In genomic region chr4:109434793-109435080, GRCh38 we compare ENCODE assay signal across 9 cellular contexts. TPM values are rescaled to one million over a fixed set of nuclear protein-coding genes. Genes with fewer than 3 reads are reported as not detected.
A peak's percentile ranks its signal among the peaks of the same experiment; 100 is the strongest.
DNase-seq lines count a peak whose midpoint lies in the region; ATAC-seq, FAIRE-seq and TF ChIP-seq lines count a peak whose summit lies in the region.
"Had no signal": no experiment of that assay in that cellular context is flagged by ENCODE, and none has a peak within 500 bp of the region (broad histone marks: within the 10 kb centered on the region; RNA-seq: fewer than 3 reads in every experiment).

No MANE protein-coding gene starts in this region.

- peak in 1 of 2 donors; percentile 21 for DNase-seq in cardiac muscle cell (ENCODE audit: low read depth in 1 of 2, low spot score in 1 of 2)
- no peak for DNase-seq in left cardiac atrium
- DNase-seq in K562 (ENCODE audit: extremely low read depth in 1 of 4, low spot score in 3 of 4): no peak
- DNase-seq in lung (ENCODE audit: low spot score): no peak
- no peak for DNase-seq in HuH-7.5 (ENCODE audit: low spot score)

- 2% methylated on average over 6 of the region's 6 CpGs for WGBS in K562 (ENCODE audit: insufficient coverage, low coverage, missing lambda C conversion rate)
- WGBS in lung, 2 donors: 11 to 21% methylated on average over 6 of the region's 6 CpGs
- 6% methylated on average over 6 of the region's 6 CpGs for WGBS in urinary bladder

- peak overlapping the region; percentile 64 to 97; a peak in 3 of 4 replicates for H3K9ac ChIP-seq in K562 (ENCODE audit: insufficient read depth in 1 of 2, low read depth in 2 of 2, low read length in 2 of 2)

- BruUV-seq in K562 (replicated peaks; lab: Mats Ljungman, UMichigan): no TSS peak

- peak overlapping the region; percentile 84 for H3K4me3 ChIP-seq in cardiac muscle cell
- H3K4me3 ChIP-seq in K562: peak overlapping the region; percentile 74
- H3K4me3 ChIP-seq in lung: peak overlapping the region; percentile 87
- H3K4me3 ChIP-seq in urinary bladder (ENCODE audit: low read depth, low read length): peak overlapping the region; percentile 92

- intact Hi-C loops in left cardiac atrium (cut with DNase I) (loop anchor here (5.0 to 10.0 kb wide), 3 partner anchors 110 to 223 kb away; partner anchors contain the start of gene MCUB (in 1 of the 2)), K562 (cut with micrococcal nuclease) (no loop called here)

- no peak for ATAC-seq in left cardiac atrium
- ATAC-seq in K562: peak; percentile 2; the same call in 2 of the 3 replicates
- no peak for ATAC-seq in lung (ENCODE audit: insufficient read depth, low FRiP score)
- no peak for ATAC-seq in GM18517 (IDR thresholded peaks at IDR 0.05; ENCODE audit: unreplicated experiment)
- no peak for ATAC-seq in GM19324 (IDR thresholded peaks at IDR 0.05; ENCODE audit: low FRiP score, unreplicated experiment)

- TF ChIP-seq RAD21 in K562 (CRISPR knock-in tag; conservative IDR thresholded peaks at IDR 0.05 in 1 of 2, IDR thresholded peaks at IDR 0.05 in 1 of 2): no peak

- H3K27me3 ChIP-seq in cardiac muscle cell: no peaks in the 10 kb centered on the region
- no peaks in the 10 kb centered on the region for H3K27me3 ChIP-seq in K562 (ENCODE audit: control insufficient read depth in 2 of 2, insufficient read depth in 2 of 2, low read length in 2 of 2)
- no peaks in the 10 kb centered on the region for H3K27me3 ChIP-seq in lung (ENCODE audit: control insufficient read depth, insufficient read depth)

- H3K27ac ChIP-seq in cardiac muscle cell (peak overlapping the region; percentile 95), K562 (ENCODE audit: extremely low read depth, low read depth, low read length) (peak overlapping the region; percentile 83; the same call in 1 of the 3 replicates), lung (ENCODE audit: low read depth in 1 of 2, low read length in 1 of 2) (peak overlapping the region in 1 of 2 donors; percentile 98), urinary bladder (ENCODE audit: low read depth) (no peak overlapping the region)

- in situ Hi-C loops in K562 (cut with MboI): loop anchor here (10.0 kb wide), 1 partner anchor 400 kb away; no protein-coding TSS in a partner anchor

- CTCF ChIA-PET in K562 (lab: Yijun Ruan, JAX; ENCODE audit: low intra/inter-chr PET ratio): no interaction called here

- peaks cover 15% of the 10 kb centered on the region for H4K20me1 ChIP-seq in K562 (replicated peaks; ENCODE audit: control insufficient read depth, insufficient read depth, low read length)

- H3K9me3 ChIP-seq in cardiac muscle cell (ENCODE audit: low read depth) (no peaks in the 10 kb centered on the region), K562 (replicated peaks; ENCODE audit: control insufficient read depth, insufficient read depth, low read depth, low read length) (no peaks in the 10 kb centered on the region), lung (ENCODE audit: control insufficient read depth in 2 of 2, insufficient read depth in 1 of 2, low read length in 1 of 2) (no peaks in the 10 kb centered on the region)

- no peaks in the 10 kb centered on the region for H3K9me1 ChIP-seq in K562 (ENCODE audit: control insufficient read depth, insufficient read depth, low read length)

- no peak for FAIRE-seq in K562 (lab: Jason Lieb, UNC)
- FAIRE-seq: G401.6 had no signal

- H3K4me1 ChIP-seq in cardiac muscle cell (ENCODE audit: low read depth) (peaks cover 29% of the 10 kb centered on the region), K562 (replicated peaks in 1 of 2; ENCODE audit: control insufficient read depth in 2 of 2, insufficient read depth in 2 of 2, low read length in 2 of 2) (peaks cover 8 to 9% of the 10 kb centered on the region in 2 experiments; a peak in 4 of 5 replicates), lung (ENCODE audit: control insufficient read depth in 2 of 2, insufficient read depth in 2 of 2, low read length in 2 of 2) (peaks cover 5 to 9% of the 10 kb centered on the region in 2 donors), urinary bladder (ENCODE audit: insufficient read depth) (peaks cover 4% of the 10 kb centered on the region)

- H3K79me2 ChIP-seq in K562 (ENCODE audit: control insufficient read depth, insufficient read depth, low read length): peaks cover 63% of the 10 kb centered on the region

- TF ChIP-seq POLR2A in K562 (conservative IDR thresholded peaks at IDR 0.05): no peak

- TF ChIP-seq CTCF in cardiac muscle cell (IDR thresholded peaks at IDR 0.05; ENCODE audit: low read depth, low read length) (no peak), K562 (IDR thresholded peaks at IDR 0.05 in 2 of 3, conservative IDR thresholded peaks at IDR 0.05 in 1 of 3; ENCODE audit: insufficient read depth in 2 of 3, low read depth in 1 of 3, low read length in 3 of 3) (no peak), lung (IDR thresholded peaks at IDR 0.05; ENCODE audit: control extremely low read depth, extremely low read depth) (no peak)

- peak overlapping the region; percentile 84 for H3K4me2 ChIP-seq in K562 (ENCODE audit: insufficient read depth, low read length)

- POLR2A ChIA-PET in K562 (lab: Yijun Ruan, JAX): interaction anchor here (0.6 to 1.0 kb wide), 4 partner anchors 11 to 438 kb away, joined by 3 read pairs; no protein-coding TSS in a partner anchor

- TF ChIP-seq EP300 in K562 (IDR thresholded peaks at IDR 0.05; ENCODE audit: low read length): no peak

- H3K36me3 ChIP-seq in cardiac muscle cell: no peaks in the 10 kb centered on the region
- 0 out of 3 replicates have a peak, but pooled peaks cover 2% of the 10 kb centered on the region for H3K36me3 ChIP-seq in K562 (ENCODE audit: control insufficient read depth, insufficient read depth, low read length)
- H3K36me3 ChIP-seq in lung (ENCODE audit: control insufficient read depth in 2 of 2, insufficient read depth in 2 of 2, low read length in 2 of 2): no peaks in the 10 kb centered on the region
- H3K36me3 ChIP-seq in urinary bladder (ENCODE audit: insufficient read depth): peaks cover 2% of the 10 kb centered on the region

- H2AFZ ChIP-seq in K562 (ENCODE audit: low read depth, low read length): no peak overlapping the region

TF ChIP-seq in K562, 482 proteins besides CTCF, POLR2A, EP300 and RAD21 (continues in another document):
- TF ChIP-seq SNAPC5 (CRISPR knock-in tag; IDR thresholded peaks at IDR 0.05): no peak
- TF ChIP-seq KDM5B (IDR thresholded peaks at IDR 0.05; ENCODE audit: insufficient replicate concordance, low read depth, low read length): no peak
- TF ChIP-seq NONO (IDR thresholded peaks at IDR 0.05; ENCODE audit: low read depth in 2 of 2, low read length in 1 of 2): no peak
- TF ChIP-seq HDAC3 (IDR thresholded peaks at IDR 0.05; ENCODE audit: borderline replicate concordance, partially characterized antibody): no peak
- TF ChIP-seq RBM14 (IDR thresholded peaks at IDR 0.05; ENCODE audit: borderline replicate concordance, insufficient read depth, low read depth, low read length): no peak

RNA-seq across cellular contexts. Expression of gene SEC24B, which starts 1.1 kb away (rescaled TPM):
- total RNA-seq in cardiac muscle cell (26.0 and 31.4 TPM in 2 replicates), left cardiac atrium (10 to 100 TPM; 25.5 to 28.6 TPM), K562 (2014; rRNA removed) (7.0 and 8.8 TPM in 2 replicates), K562 (2014; rRNA removed; fragmentation: Illumina TruSeq; extraction: Trizol) (17.1 and 19.6 TPM in 2 replicates), K562 (2015; rRNA removed; fragmentation: Illumina TruSeq; extraction: Trizol) (20.5 and 21.9 TPM in 2 replicates), K562 (2021) (21.9 and 22.2 TPM in 2 replicates), lung (10 to 100 TPM; 24.1 to 34.8 TPM), urinary bladder (37.8 TPM)
- polyA plus RNA-seq in cardiac muscle cell (25.4 and 32.7 TPM in 2 replicates), K562 (2011; rRNA removed) (46.4 and 50.3 TPM in 2 replicates), K562 (2014; fragmentation: Illumina TruSeq; extraction: Trizol) (24.3 and 27.4 TPM in 2 replicates), K562 (2014; fragmentation: Nextera tagmentation; extraction: Ambion mirVana) (1 to 10 TPM; 6.3 to 8.1 TPM), K562 (2014; rRNA removed) (15.2 and 20.1 TPM in 2 replicates), lung (10 to 100 TPM in 1 of 2 donors, 1 to 10 TPM in 1; 8.0 to 12.6 TPM), urinary bladder (19.8 TPM)
- 44.6 and 69.7 TPM in 2 replicates for total RNA-seq in K562 (2011; cell fraction: chromatin; rRNA removed; ENCODE audit: low replicate concordance)
- total RNA-seq in K562 (2011; cell fraction: nucleolus; rRNA removed): 20.8 and 24.6 TPM in 2 replicates
- 30.9 and 31.2 TPM in 2 replicates for total RNA-seq in K562 (2011; cell fraction: nucleoplasm; rRNA removed)
- polyA plus RNA-seq in K562 (2011; cell fraction: cytosol; rRNA removed): 41.4 and 53.6 TPM in 2 replicates
- 40.6 and 52.7 TPM in 2 replicates for polyA plus RNA-seq in K562 (2011; cell fraction: nucleus; rRNA removed)
- polyA plus RNA-seq in K562 (2012): 15.9 and 16.5 TPM in 2 replicates
- polyA minus RNA-seq in K562 (2011; rRNA and poly(A)+ RNA removed): 112 and 115 TPM in 2 replicates
- polyA minus RNA-seq in K562 (2011; cell fraction: cytosol; rRNA and poly(A)+ RNA removed): 24.7 and 31.1 TPM in 2 replicates
- polyA minus RNA-seq in K562 (2011; cell fraction: nucleus; rRNA and poly(A)+ RNA removed): 26.4 and 48.2 TPM in 2 replicates
